In the genomic region with DNA sequence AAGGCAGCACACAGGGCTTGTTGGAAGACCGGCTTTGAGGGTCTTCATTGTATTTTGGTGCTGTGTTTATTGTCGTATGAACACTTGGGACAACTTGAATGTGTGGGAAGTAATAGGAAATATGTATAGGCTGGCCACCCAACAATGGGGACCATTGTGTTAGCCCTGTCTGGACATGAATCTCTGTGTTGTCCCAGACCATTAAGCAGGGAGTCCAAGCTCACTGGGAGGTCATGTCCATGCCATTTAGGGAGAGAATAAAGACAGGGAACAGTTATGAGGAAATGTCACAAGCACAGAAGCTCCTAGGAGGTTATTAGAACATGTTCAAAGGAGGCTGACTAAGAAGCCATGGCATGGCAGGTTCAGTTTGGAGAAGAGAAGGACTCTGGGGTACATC, we compare ENCODE assay signal across 17 cellular contexts.
DNase-seq lines count a peak whose midpoint lies in the region; ATAC-seq, FAIRE-seq and TF ChIP-seq lines count a peak whose summit lies in the region.
"Had no signal": no experiment of that assay in that cellular context is flagged by ENCODE, and none has a peak within 500 bp of the region (broad histone marks: within the 10 kb centered on the region; RNA-seq: fewer than 3 reads in every experiment).

No MANE protein-coding gene starts in this region.

- no peaks in the 10 kb centered on the region for H3K4me1 ChIP-seq in HEK293 (ENCODE audit: control insufficient read depth, insufficient read depth, low read length)
- H3K4me1 ChIP-seq: Caco-2, HAP-1 had no signal

- H3K36me3 ChIP-seq in HEK293 (ENCODE audit: control insufficient read depth in 2 of 2, insufficient read depth in 1 of 2, low read length in 2 of 2) (no peaks in the 10 kb centered on the region), bronchial epithelial cell (ENCODE audit: control insufficient read depth, insufficient read depth, low read length) (no peaks in the 10 kb centered on the region)
- H3K36me3 ChIP-seq: HAP-1 had no signal

- CTCF ChIA-PET in HEK293 (lab: Yijun Ruan, JAX), result no interaction called here

- H3K9me3 ChIP-seq in HEK293 (ENCODE audit: control insufficient read depth, insufficient read depth, low read depth, low read length), result no peaks in the 10 kb centered on the region
- H3K9me3 ChIP-seq: Caco-2, HAP-1 had no signal

- no peak overlapping the region for H3K4me3 Mint-ChIP-seq in nephron
- H3K4me3 Mint-ChIP-seq: CD4-positive, alpha-beta memory T cell had no signal

- peak overlapping the region in 2 of 3 experiments; percentile 8 to 21 for H3K27ac Mint-ChIP-seq in nephron
- H3K27ac Mint-ChIP-seq: CD4-positive, alpha-beta memory T cell had no signal

- H3K27me3 ChIP-seq in bronchial epithelial cell (ENCODE audit: control insufficient read depth, insufficient read depth, low read length), result no peaks in the 10 kb centered on the region

- peaks cover 26% of the 10 kb centered on the region for H3K36me3 Mint-ChIP-seq in nephron (ENCODE audit: low read depth)
- H3K36me3 Mint-ChIP-seq: CD4-positive, alpha-beta memory T cell had no signal

- H3K27ac ChIP-seq in HEK293 (ENCODE audit: extremely low read depth, low read depth, low read length), result no peak overlapping the region

- peaks cover 5% of the 10 kb centered on the region for H3K27me3 Mint-ChIP-seq in nephron (ENCODE audit: low read depth)
- H3K27me3 Mint-ChIP-seq: CD4-positive, alpha-beta memory T cell had no signal

- TF ChIP-seq CTCF in HEK293 (tag by site-specific recombination; IDR thresholded peaks at IDR 0.05) (no peak), bronchial epithelial cell (IDR thresholded peaks at IDR 0.05; ENCODE audit: insufficient read depth, low read length, severe bottlenecking) (no peak), nephron (IDR thresholded peaks at IDR 0.05; ENCODE audit: unreplicated experiment in 3 of 3) (no peak)

- peaks cover 55% of the 10 kb centered on the region for H3K4me1 Mint-ChIP-seq in nephron
- H3K4me1 Mint-ChIP-seq: CD4-positive, alpha-beta memory T cell had no signal

- POLR2A ChIA-PET in HEK293 (lab: Yijun Ruan, JAX), result no interaction called here

- no peaks in the 10 kb centered on the region for H3K9me3 Mint-ChIP-seq in nephron

- DNase-seq in COLO829 (ENCODE audit: low spot score), result peak; percentile 69
- DNase-seq in bronchial epithelial cell (ENCODE audit: low read depth), result no peak
- no peak for DNase-seq in GM19238 (ENCODE audit: insufficient read length, low spot score)
- DNase-seq: C1 segment of cervical spinal cord; Caco-2; CD4-positive, alpha-beta memory T cell; DMS153; DND-41; GOT3 had no signal

- ATAC-seq in GM21786 (IDR thresholded peaks at IDR 0.05; ENCODE audit: unreplicated experiment), result no peak

- H3K4me3 ChIP-seq in HEK293 (ENCODE audit: low read depth, low read length) (no peak overlapping the region), bronchial epithelial cell (ENCODE audit: low read depth, low read length) (no peak overlapping the region)
- H3K4me3 ChIP-seq: HAP-1 had no signal

- FAIRE-seq in bronchial epithelial cell (lab: Jason Lieb, UNC), result peak; percentile 58
- FAIRE-seq: G401.6, GM12892, GM19239, H54 had no signal

TF ChIP-seq in HEK293, 187 proteins besides CTCF, POLR2A, EP300 and RAD21:
- TF ChIP-seq, protein P1, sequence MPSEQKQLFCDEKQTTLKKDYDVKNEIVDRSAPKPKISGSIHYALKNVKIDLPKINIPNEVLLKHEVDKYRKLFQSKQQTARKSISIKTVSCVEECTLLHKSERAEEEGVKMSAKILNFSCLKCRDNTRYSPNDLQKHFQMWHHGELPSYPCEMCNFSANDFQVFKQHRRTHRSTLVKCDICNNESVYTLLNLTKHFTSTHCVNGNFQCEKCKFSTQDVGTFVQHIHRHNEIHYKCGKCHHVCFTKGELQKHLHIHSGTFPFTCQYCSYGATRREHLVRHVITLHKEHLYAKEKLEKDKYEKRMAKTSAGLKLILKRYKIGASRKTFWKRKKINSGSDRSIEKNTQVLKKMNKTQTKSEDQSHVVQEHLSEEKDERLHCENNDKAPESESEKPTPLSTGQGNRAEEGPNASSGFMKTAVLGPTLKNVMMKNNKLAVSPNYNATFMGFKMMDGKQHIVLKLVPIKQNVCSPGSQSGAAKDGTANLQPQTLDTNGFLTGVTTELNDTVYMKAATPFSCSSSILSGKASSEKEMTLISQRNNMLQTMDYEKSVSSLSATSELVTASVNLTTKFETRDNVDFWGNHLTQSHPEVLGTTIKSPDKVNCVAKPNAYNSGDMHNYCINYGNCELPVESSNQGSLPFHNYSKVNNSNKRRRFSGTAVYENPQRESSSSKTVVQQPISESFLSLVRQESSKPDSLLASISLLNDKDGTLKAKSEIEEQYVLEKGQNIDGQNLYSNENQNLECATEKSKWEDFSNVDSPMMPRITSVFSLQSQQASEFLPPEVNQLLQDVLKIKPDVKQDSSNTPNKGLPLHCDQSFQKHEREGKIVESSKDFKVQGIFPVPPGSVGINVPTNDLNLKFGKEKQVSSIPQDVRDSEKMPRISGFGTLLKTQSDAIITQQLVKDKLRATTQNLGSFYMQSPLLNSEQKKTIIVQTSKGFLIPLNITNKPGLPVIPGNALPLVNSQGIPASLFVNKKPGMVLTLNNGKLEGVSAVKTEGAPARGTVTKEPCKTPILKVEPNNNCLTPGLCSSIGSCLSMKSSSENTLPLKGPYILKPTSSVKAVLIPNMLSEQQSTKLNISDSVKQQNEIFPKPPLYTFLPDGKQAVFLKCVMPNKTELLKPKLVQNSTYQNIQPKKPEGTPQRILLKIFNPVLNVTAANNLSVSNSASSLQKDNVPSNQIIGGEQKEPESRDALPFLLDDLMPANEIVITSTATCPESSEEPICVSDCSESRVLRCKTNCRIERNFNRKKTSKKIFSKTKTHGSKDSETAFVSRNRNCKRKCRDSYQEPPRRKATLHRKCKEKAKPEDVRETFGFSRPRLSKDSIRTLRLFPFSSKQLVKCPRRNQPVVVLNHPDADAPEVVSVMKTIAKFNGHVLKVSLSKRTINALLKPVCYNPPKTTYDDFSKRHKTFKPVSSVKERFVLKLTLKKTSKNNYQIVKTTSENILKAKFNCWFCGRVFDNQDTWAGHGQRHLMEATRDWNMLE (tag by site-specific recombination; conservative IDR thresholded peaks at IDR 0.05; ENCODE audit: low read depth), result no peak
- TF ChIP-seq GLIS1 (tag by site-specific recombination; IDR thresholded peaks at IDR 0.05), result 0 out of 2 replicates have a peak, but pooled peaks have one; percentile 17
TF ChIP-seq in HEK293: peak in this region for 1.
